In genomic region chr20:32485126-32485769, GRCh38 we compare ENCODE assay signal across 8 cellular contexts.
A peak's percentile ranks its signal among the peaks of the same experiment; 100 is the strongest.
DNase-seq lines count a peak whose midpoint lies in the region; ATAC-seq and TF ChIP-seq lines count a peak whose summit lies in the region.

No MANE protein-coding gene starts in this region.

- TF ChIP-seq CTCF in SU-DHL-6 (IDR thresholded peaks at IDR 0.05; ENCODE audit: insufficient read depth, low read length, poor library complexity, severe bottlenecking), result peak; percentile 76
- peak; percentile 62 to 89 (median 78) for TF ChIP-seq CTCF in heart right ventricle (IDR thresholded peaks at IDR 0.05)
- peak; percentile 68 to 80 (median 74) for TF ChIP-seq CTCF in upper lobe of left lung (IDR thresholded peaks at IDR 0.05)

- no peaks in the 10 kb centered on the region for H3K9me2 ChIP-seq in SU-DHL-6 (replicated peaks; ENCODE audit: insufficient read depth, low read length)

- H3K27me3 ChIP-seq in SU-DHL-6 (ENCODE audit: low read length), result no peaks in the 10 kb centered on the region
- no peaks in the 10 kb centered on the region for H3K27me3 ChIP-seq in heart right ventricle
- no peaks in the 10 kb centered on the region for H3K27me3 ChIP-seq in upper lobe of left lung

- TF ChIP-seq EP300 in upper lobe of left lung (IDR thresholded peaks at IDR 0.05), result no peak

- H3K4me3 ChIP-seq in SU-DHL-6 (ENCODE audit: insufficient read depth, low read length, poor library complexity, severe bottlenecking) (peak overlapping the region; percentile 72), heart right ventricle (peak overlapping the region; percentile 48 to 92 (median 76)), upper lobe of left lung (peak overlapping the region in 3 of 4 donors; percentile 91 to 96 (median 93))

- H4K20me1 ChIP-seq in SU-DHL-6 (ENCODE audit: low read depth, low read length), result no peaks in the 10 kb centered on the region

- H3K79me2 ChIP-seq in SU-DHL-6 (ENCODE audit: insufficient read depth, low read length), result no peaks in the 10 kb centered on the region

- 3 to 5% methylated on average over 17 of the region's 17 CpGs for WGBS in heart right ventricle, 2 donors
- WGBS in upper lobe of left lung, 2 donors, result 1 to 5% methylated on average over 17 of the region's 17 CpGs

- H3K4me1 ChIP-seq in heart right ventricle (peaks cover 4 to 44% (median 36%) of the 10 kb centered on the region in 9 donors), upper lobe of left lung (peaks cover 21 to 45% (median 36%) of the 10 kb centered on the region in 4 donors)

- H3K4me2 ChIP-seq in SU-DHL-6 (ENCODE audit: low read depth, low read length, poor library complexity, severe bottlenecking), result peak overlapping the region; percentile 95

- no peaks in the 10 kb centered on the region for H3K9me3 ChIP-seq in SU-DHL-6 (ENCODE audit: insufficient read depth, low read length)
- no peaks in the 10 kb centered on the region for H3K9me3 ChIP-seq in heart right ventricle
- H3K9me3 ChIP-seq in upper lobe of left lung, result no peaks in the 10 kb centered on the region

- DNase-seq in COR-L47 (lab: John Stamatoyannopoulos, UW) (peak; percentile 65), H4 (ENCODE audit: low spot score) (peak; percentile 79), NCI-H1105 treated with DMSO at 0.1 percent for 48 hours (lab: John Stamatoyannopoulos, UW) (peak; percentile 82), heart right ventricle (peak; percentile 70 to 78), posterior cingulate gyrus (peak; percentile 72 to 96 (median 86)), upper lobe of left lung (peak in 1 of 2 donors; percentile 79)
- DNase-seq in activated naive CD8-positive, alpha-beta T cell treated with anti-CD3 and anti-CD28 coated beads, Interleukin-2, amount 50 U/mL, for 16 hours (ENCODE audit: low read depth, low spot score), result peak; percentile 57

- peak overlapping the region; percentile 90 for H2AFZ ChIP-seq in SU-DHL-6 (ENCODE audit: low read depth, low read length, severe bottlenecking)

- TF ChIP-seq POLR2A in upper lobe of left lung (IDR thresholded peaks at IDR 0.05), result no peak

- peak overlapping the region; percentile 63; the same call in 1 of the 2 replicates for H3K9ac ChIP-seq in SU-DHL-6 (ENCODE audit: low read length)

- H3K36me3 ChIP-seq in SU-DHL-6 (ENCODE audit: low read length) (no peaks in the 10 kb centered on the region), heart right ventricle (no peaks in the 10 kb centered on the region), upper lobe of left lung (no peaks in the 10 kb centered on the region)

- ATAC-seq in heart right ventricle (peak in 7 of 8 donors; percentile 23 to 72 (median 65)), upper lobe of left lung (ENCODE audit: low FRiP score in 2 of 2) (peak; percentile 67 to 81)

- H3K27ac ChIP-seq in SU-DHL-6 (ENCODE audit: low read depth, low read length), result no peak overlapping the region
- H3K27ac ChIP-seq in heart right ventricle, result peak overlapping the region in 8 of 10 donors; percentile 11 to 91 (median 84)
- peak overlapping the region in 3 of 4 donors; percentile 79 to 94 (median 91) for H3K27ac ChIP-seq in upper lobe of left lung

- intact Hi-C loops in heart right ventricle (cut with DNase I) (loop anchor here in 7 of 10 donors (10.0 kb wide), 3 partner anchors 130 to 330 kb away; partner anchors contain the start of gene ASXL1 (in 2 of the 7)), posterior cingulate gyrus (cut with DNase I) (loop anchor here (2.0 to 10.0 kb wide), 2 partner anchors 126 to 280 kb away; partner anchors contain the start of genes ASXL1, PLAGL2 and POFUT1)

- H3F3A ChIP-seq in SU-DHL-6 (ENCODE audit: insufficient read depth), result no peaks in the 10 kb centered on the region
